In genomic region chr6:111087871-111088667, GRCh38 we compare ENCODE assay signal across 7 cellular contexts. TPM values are rescaled to one million over a fixed set of nuclear protein-coding genes. Genes with fewer than 3 reads are reported as not detected.
DNase-seq lines count a peak whose midpoint lies in the region; ATAC-seq lines count a peak whose summit lies in the region.

No MANE protein-coding gene starts in this region.

- H3K36me3 Mint-ChIP-seq in activated naive CD4-positive, alpha-beta T cell treated with anti-CD3 and anti-CD28 coated beads, Interleukin-2, amount 50 U/mL, for 72 hours = peaks cover 0 to 6% of the 10 kb centered on the region in 2 donors

- no peaks in the 10 kb centered on the region for H3K9me3 Mint-ChIP-seq in activated naive CD4-positive, alpha-beta T cell treated with anti-CD3 and anti-CD28 coated beads, Interleukin-2, amount 50 U/mL, for 72 hours

- DNase-seq in SKM-1 treated with dmso at 0.1 percent for 144 hours (lab: John Stamatoyannopoulos, UW; ENCODE audit: unreplicated experiment) (peak; percentile 26), NK-92 (lab: John Stamatoyannopoulos, UW; ENCODE audit: unreplicated experiment) (no peak)
- DNase-seq in activated naive CD4-positive, alpha-beta T cell treated with anti-CD3 and anti-CD28 coated beads, Interleukin-2, amount 50 U/mL, for 72 hours (ENCODE audit: low spot score in 2 of 2) = peak in 1 of 2 donors; percentile 66
- peak; percentile 15 to 47 for DNase-seq in stimulated activated CD4-positive, alpha-beta T cell treated with anti-CD3 and anti-CD28 coated beads, Interleukin-15, amount 100 ng/mL, for 1 hour (ENCODE audit: low read depth in 1 of 2, low spot score in 1 of 2)

- ATAC-seq in GM18870 (IDR thresholded peaks at IDR 0.05; ENCODE audit: unreplicated experiment) (peak; percentile 19), HG03039 (IDR thresholded peaks at IDR 0.05; ENCODE audit: unreplicated experiment) (peak; percentile 3)
- ATAC-seq in activated naive CD4-positive, alpha-beta T cell treated with anti-CD3 and anti-CD28 coated beads, Interleukin-2, amount 50 U/mL, for 72 hours = peak; percentile 61 to 62

- H3K27ac Mint-ChIP-seq in activated naive CD4-positive, alpha-beta T cell treated with anti-CD3 and anti-CD28 coated beads, Interleukin-2, amount 50 U/mL, for 72 hours = peak overlapping the region; percentile 85 to 93

- H3K9me3 ChIP-seq in iPS-18c (ENCODE audit: control insufficient read depth, insufficient read depth, low read length) = no peaks in the 10 kb centered on the region

- H3K4me3 ChIP-seq in iPS-18c (ENCODE audit: insufficient read depth, low read depth, low read length) = peak overlapping the region; percentile 80

RNA-seq across cellular contexts. Expression of gene SLC16A10, which starts 0.8 kb away (rescaled TPM):
- total RNA-seq in activated naive CD4-positive, alpha-beta T cell treated with anti-CD3 and anti-CD28 coated beads, Interleukin-2, amount 50 U/mL, for 72 hours = 1 to 10 TPM; 5.4 to 7.8 TPM

Comparison
In these comparisons a context has a peak if more than half of its experiments do, and no peak if none do; other contexts are left out.
1. ATAC-seq: peak in every context shown above with its lines; median percentile 62 in activated naive CD4-positive, alpha-beta T cell treated with anti-CD3 and anti-CD28 coated beads, Interleukin-2, amount 50 U/mL, for 72 hours; 19 in GM18870; 3 in HG03039.